Comparison of ENCODE assay signal across 8 cellular contexts in genomic region chr10:110870823-110871235, GRCh38. TPM values are rescaled to one million over a fixed set of nuclear protein-coding genes. Genes with fewer than 3 reads are reported as not detected.
A peak's percentile ranks its signal among the peaks of the same experiment; 100 is the strongest.
DNase-seq lines count a peak whose midpoint lies in the region; ATAC-seq and TF ChIP-seq lines count a peak whose summit lies in the region.

No MANE protein-coding gene starts in this region.

- no peaks in the 10 kb centered on the region for H3K27me3 Mint-ChIP-seq in activated CD4-positive, alpha-beta T cell treated with anti-CD3 and anti-CD28 coated beads for 36 hours
- H3K27me3 Mint-ChIP-seq in activated naive CD8-positive, alpha-beta T cell treated with anti-CD3 and anti-CD28 coated beads, Interleukin-2, amount 10 ng/mL, durations not matched to agents 7 days and 5 days = no peaks in the 10 kb centered on the region

- peaks cover 9 to 59% of the 10 kb centered on the region in 2 donors for H3K4me1 ChIP-seq in left lung
- peaks cover 34 to 55% of the 10 kb centered on the region in 2 donors for H3K4me1 ChIP-seq in thoracic aorta (ENCODE audit: control insufficient read depth in 1 of 2, low read depth in 2 of 2)

- peaks cover 68% of the 10 kb centered on the region for H3K4me1 Mint-ChIP-seq in activated CD4-positive, alpha-beta T cell treated with anti-CD3 and anti-CD28 coated beads for 36 hours
- peaks cover 70% of the 10 kb centered on the region for H3K4me1 Mint-ChIP-seq in activated naive CD8-positive, alpha-beta T cell treated with anti-CD3 and anti-CD28 coated beads, Interleukin-2, amount 10 ng/mL, durations not matched to agents 7 days and 5 days

- CTCF ChIA-PET in activated CD4-positive, alpha-beta T cell treated with anti-CD3 and anti-CD28 coated beads for 36 hours (lab: Charles Lee) = interaction anchor here (0.8 kb wide), 1 partner anchor 13 kb away, joined by 5 read pairs; no protein-coding TSS in a partner anchor

- no peaks in the 10 kb centered on the region for H3K9me3 Mint-ChIP-seq in activated CD4-positive, alpha-beta T cell treated with anti-CD3 and anti-CD28 coated beads for 36 hours (ENCODE audit: low read depth)
- H3K9me3 Mint-ChIP-seq in activated naive CD8-positive, alpha-beta T cell treated with anti-CD3 and anti-CD28 coated beads, Interleukin-2, amount 10 ng/mL, durations not matched to agents 7 days and 5 days = no peaks in the 10 kb centered on the region

- peak overlapping the region; percentile 96 to 97 for H3K27ac ChIP-seq in left lung
- H3K27ac ChIP-seq in thoracic aorta = peak overlapping the region; percentile 89 to 95

- POLR2A ChIA-PET in activated CD4-positive, alpha-beta T cell treated with anti-CD3 and anti-CD28 coated beads for 36 hours (lab: Charles Lee) = interaction anchor here (0.7 to 1.2 kb wide), 6 partner anchors 9 to 49 kb away, joined by 3 to 9 read pairs (median 4); partner anchors contain the start of gene SHOC2
- POLR2A ChIA-PET in activated naive CD8-positive, alpha-beta T cell treated with anti-CD3 and anti-CD28 coated beads, Interleukin-2, amount 10 ng/mL, durations not matched to agents 7 days and 5 days (lab: Charles Lee) = interaction anchor here (0.9 to 1.3 kb wide), 8 partner anchors 11 to 68 kb away, joined by 4 to 53 read pairs (median 10); partner anchors contain the start of genes BBIP1 and SHOC2

- peaks cover 6% of the 10 kb centered on the region for H3K36me3 Mint-ChIP-seq in activated CD4-positive, alpha-beta T cell treated with anti-CD3 and anti-CD28 coated beads for 36 hours (ENCODE audit: low read depth)
- H3K36me3 Mint-ChIP-seq in activated naive CD8-positive, alpha-beta T cell treated with anti-CD3 and anti-CD28 coated beads, Interleukin-2, amount 10 ng/mL, durations not matched to agents 7 days and 5 days = peaks cover 14% of the 10 kb centered on the region

- H3K36me3 ChIP-seq in left lung (no peaks in the 10 kb centered on the region), thoracic aorta (no peaks in the 10 kb centered on the region)

- H3K27me3 ChIP-seq in left lung (no peaks in the 10 kb centered on the region), thoracic aorta (replicated peaks; ENCODE audit: insufficient read depth) (no peaks in the 10 kb centered on the region)

- peak overlapping the region; percentile 87 for H3K4me3 Mint-ChIP-seq in activated CD4-positive, alpha-beta T cell treated with anti-CD3 and anti-CD28 coated beads for 36 hours
- peak overlapping the region; percentile 98 for H3K4me3 Mint-ChIP-seq in activated naive CD8-positive, alpha-beta T cell treated with anti-CD3 and anti-CD28 coated beads, Interleukin-2, amount 10 ng/mL, durations not matched to agents 7 days and 5 days

- H3K4me3 ChIP-seq in left lung = peak overlapping the region; percentile 82 to 94
- peak overlapping the region; percentile 94 for H3K4me3 ChIP-seq in thoracic aorta

- H3K9me3 ChIP-seq in left lung (no peaks in the 10 kb centered on the region), thoracic aorta (no peaks in the 10 kb centered on the region)

- no peak for TF ChIP-seq CTCF in left lung (IDR thresholded peaks at IDR 0.05)
- no peak for TF ChIP-seq CTCF in thoracic aorta (IDR thresholded peaks at IDR 0.05)

- no peak for ATAC-seq in activated CD4-positive, alpha-beta T cell treated with anti-CD3 and anti-CD28 coated beads for 36 hours
- ATAC-seq in activated naive CD8-positive, alpha-beta T cell treated with anti-CD3 and anti-CD28 coated beads, Interleukin-2, amount 10 ng/mL, durations not matched to agents 7 days and 5 days (ENCODE audit: low read depth) = no peak
- ATAC-seq in left lung (no peak), thoracic aorta (ENCODE audit: insufficient number of reproducible peaks, low FRiP score, low read depth) (no peak)

- intact Hi-C loops in activated CD4-positive, alpha-beta T cell treated with anti-CD3 and anti-CD28 coated beads for 36 hours (cut with DNase I, micrococcal nuclease) = loop anchor here (1.0 to 10.0 kb wide), 9 partner anchors 48 to 659 kb away; partner anchors contain the start of genes BBIP1 (in 1 of the 2), SHOC2 (in 1 of the 2) and SMNDC1 (in 1 of the 2)
- intact Hi-C loops in left lung (cut with DNase I) = no loop called here

- H3K27ac Mint-ChIP-seq in activated CD4-positive, alpha-beta T cell treated with anti-CD3 and anti-CD28 coated beads for 36 hours = peak overlapping the region; percentile 87
- H3K27ac Mint-ChIP-seq in activated naive CD8-positive, alpha-beta T cell treated with anti-CD3 and anti-CD28 coated beads, Interleukin-2, amount 10 ng/mL, durations not matched to agents 7 days and 5 days = peak overlapping the region; percentile 97

- no peak for DNase-seq in activated CD4-positive, alpha-beta T cell treated with anti-CD3 and anti-CD28 coated beads for 36 hours
- no peak for DNase-seq in activated CD4-positive, alpha-beta T cell treated with anti-CD3 and anti-CD28 coated beads for 1 hour
- DNase-seq in activated naive CD8-positive, alpha-beta T cell treated with anti-CD3 and anti-CD28 coated beads, Interleukin-2, amount 10 ng/mL, durations not matched to agents 7 days and 5 days = no peak
- no peak for DNase-seq in left lung
- no peak for DNase-seq in thoracic aorta (ENCODE audit: low spot score)
- DNase-seq in NCI-H1694 treated with DMSO at 0.1 percent for 48 hours (lab: John Stamatoyannopoulos, UW) = no peak
- no peak for DNase-seq in middle frontal gyrus (ENCODE audit: extremely low spot score, low spot score)
- DNase-seq in dermis blood vessel endothelial cell = no peak

RNA-seq across cellular contexts. Expression of gene PDCD4, which starts 0.9 kb away (rescaled TPM):
- total RNA-seq in activated CD4-positive, alpha-beta T cell treated with anti-CD3 and anti-CD28 coated beads for 36 hours = 100 to 1,000 TPM in 1 of 2 experiments, 10 to 100 TPM in 1; 69.8 to 125 TPM
- total RNA-seq in activated naive CD8-positive, alpha-beta T cell treated with anti-CD3 and anti-CD28 coated beads, Interleukin-2, amount 10 ng/mL, durations not matched to agents 7 days and 5 days = 100 to 1,000 TPM; 236 to 237 TPM
- 10 to 100 TPM; 45.7 to 47.5 TPM for total RNA-seq in left lung
- 10 to 100 TPM; 53.5 to 91.3 TPM for total RNA-seq in thoracic aorta
- total RNA-seq in dermis blood vessel endothelial cell = 171 and 200 TPM in 2 replicates

RNA-seq across cellular contexts. Expression of gene BBIP1, which starts 48.2 kb away (rescaled TPM):
- 10 to 100 TPM; 34.3 to 48.8 TPM for total RNA-seq in activated CD4-positive, alpha-beta T cell treated with anti-CD3 and anti-CD28 coated beads for 36 hours
- 10 to 100 TPM; 33.0 to 33.8 TPM for total RNA-seq in activated naive CD8-positive, alpha-beta T cell treated with anti-CD3 and anti-CD28 coated beads, Interleukin-2, amount 10 ng/mL, durations not matched to agents 7 days and 5 days
- total RNA-seq in left lung (10 to 100 TPM; 22.6 to 30.4 TPM), thoracic aorta (10 to 100 TPM; 19.0 to 33.2 TPM), dermis blood vessel endothelial cell (16.7 and 29.7 TPM in 2 replicates)

RNA-seq across cellular contexts. Expression of gene SHOC2, which starts 48.6 kb away (rescaled TPM):
- total RNA-seq in activated CD4-positive, alpha-beta T cell treated with anti-CD3 and anti-CD28 coated beads for 36 hours = 10 to 100 TPM; 31.3 to 40.4 TPM
- 10 to 100 TPM; 49.8 to 56.2 TPM for total RNA-seq in activated naive CD8-positive, alpha-beta T cell treated with anti-CD3 and anti-CD28 coated beads, Interleukin-2, amount 10 ng/mL, durations not matched to agents 7 days and 5 days
- total RNA-seq in left lung (10 to 100 TPM; 52.6 to 61.6 TPM), thoracic aorta (100 to 1,000 TPM in 1 of 2 donors, 10 to 100 TPM in 1; 41.6 to 115 TPM), dermis blood vessel endothelial cell (62.3 and 70.6 TPM in 2 replicates)

Comparison
In these comparisons a context has a peak if more than half of its experiments do, and no peak if none do; other contexts are left out.
1. intact Hi-C loops: an anchor here in activated CD4-positive, alpha-beta T cell treated with anti-CD3 and anti-CD28 coated beads for 36 hours (1.0 to 10.0 kb wide); none called in left lung.